In genomic region chr21:42219606-42220137, GRCh38 we compare ENCODE assay signal across 8 cellular contexts. TPM values are rescaled to one million over a fixed set of nuclear protein-coding genes. Genes with fewer than 3 reads are reported as not detected.
DNase-seq lines count a peak whose midpoint lies in the region; ATAC-seq and TF ChIP-seq lines count a peak whose summit lies in the region.

No MANE protein-coding gene starts in this region.

- H3K36me3 ChIP-seq in BLaER1 treated with 17β-estradiol and CSF1 and Interleukin-3, amounts not matched to agents 10 nM and 100 nM = peaks cover 0 to 29% (median 6%) of the 10 kb centered on the region in 11 experiments; a peak in 8 of 22 replicates
- no peaks in the 10 kb centered on the region for H3K36me3 ChIP-seq in endodermal cell (ENCODE audit: control insufficient read depth, insufficient read depth, low read length)
- no peaks in the 10 kb centered on the region for H3K36me3 ChIP-seq in muscle layer of colon (ENCODE audit: insufficient read depth, low read length)

- peaks cover 0 to 4% (median 0%) of the 10 kb centered on the region in 11 experiments; a peak in 3 of 22 replicates for H3K27me3 ChIP-seq in BLaER1 treated with 17β-estradiol and CSF1 and Interleukin-3, amounts not matched to agents 10 nM and 100 nM
- H3K27me3 ChIP-seq in endodermal cell (ENCODE audit: control insufficient read depth, insufficient read depth, low read length, poor library complexity, severe bottlenecking) (peaks cover 83% of the 10 kb centered on the region), muscle layer of colon (ENCODE audit: control insufficient read depth in 1 of 2, insufficient read depth in 2 of 2, low read length in 2 of 2) (no peaks in the 10 kb centered on the region)

- peak overlapping the region; percentile 80 to 97 (median 88) for H3K4me3 ChIP-seq in BLaER1 treated with 17β-estradiol and CSF1 and Interleukin-3, amounts not matched to agents 10 nM and 100 nM
- H3K4me3 ChIP-seq in endodermal cell (ENCODE audit: low read length) (peak overlapping the region; percentile 82), muscle layer of colon (ENCODE audit: low read depth in 1 of 2, low read length in 2 of 2) (peak overlapping the region; percentile 85 to 89)

- peak overlapping the region; percentile 88 to 99 (median 91) for H3K27ac ChIP-seq in BLaER1 treated with 17β-estradiol and CSF1 and Interleukin-3, amounts not matched to agents 10 nM and 100 nM
- H3K27ac ChIP-seq in endodermal cell (ENCODE audit: low read depth, low read length) = no peak overlapping the region
- peak overlapping the region; percentile 67 for H3K27ac ChIP-seq in muscle layer of colon (ENCODE audit: low read depth, low read length)

- H3K4me1 ChIP-seq in BLaER1 treated with 17β-estradiol and CSF1 and Interleukin-3, amounts not matched to agents 10 nM and 100 nM = peaks cover 40 to 54% (median 48%) of the 10 kb centered on the region in 10 experiments
- H3K4me1 ChIP-seq in endodermal cell (ENCODE audit: control insufficient read depth, insufficient read depth, low read length) (peaks cover 5% of the 10 kb centered on the region), muscle layer of colon (ENCODE audit: insufficient read depth, low read length) (peaks cover 34% of the 10 kb centered on the region)

- peak overlapping the region; percentile 78 to 98 (median 91) for H3K4me2 ChIP-seq in BLaER1 treated with 17β-estradiol and CSF1 and Interleukin-3, amounts not matched to agents 10 nM and 100 nM

- peaks cover 10 to 26% (median 23%) of the 10 kb centered on the region in 11 experiments for H3K9me3 ChIP-seq in BLaER1 treated with 17β-estradiol and CSF1 and Interleukin-3, amounts not matched to agents 10 nM and 100 nM (replicated peaks in 1 of 11)
- no peaks in the 10 kb centered on the region for H3K9me3 ChIP-seq in endodermal cell (ENCODE audit: control insufficient read depth, low read length)
- H3K9me3 ChIP-seq in muscle layer of colon (ENCODE audit: low read length) = no peaks in the 10 kb centered on the region

- peaks cover 0 to 42% (median 0%) of the 10 kb centered on the region in 11 experiments; a peak in 8 of 22 replicates for H4K20me1 ChIP-seq in BLaER1 treated with 17β-estradiol and CSF1 and Interleukin-3, amounts not matched to agents 10 nM and 100 nM

- H3K36me3 Mint-ChIP-seq in T-cell (peaks cover 4% of the 10 kb centered on the region), endodermal cell (ENCODE audit: low read depth) (no peaks in the 10 kb centered on the region)

- H3K4me3 Mint-ChIP-seq in T-cell = peak overlapping the region; percentile 81 to 87 (median 87)
- peak overlapping the region; percentile 58 for H3K4me3 Mint-ChIP-seq in endodermal cell

- TF ChIP-seq CTCF in endodermal cell (conservative IDR thresholded peaks at IDR 0.05) = no peak

- ATAC-seq in GM19397 (IDR thresholded peaks at IDR 0.05; ENCODE audit: unreplicated experiment) (peak; percentile 11), T-cell (replicated peaks in 1 of 4) (peak in 3 of 4 experiments; percentile 21 to 30 (median 26))

- DNase-seq in T-cell (peak in 15 of 34 experiments; percentile 7 to 47 (median 23)), endodermal cell (peak; percentile 72), DMS153 treated with DMSO at 0.1 percent for 48 hours (lab: John Stamatoyannopoulos, UW; ENCODE audit: unreplicated experiment) (no peak), kidney glomerular epithelial cell (lab: John Stamatoyannopoulos, UW) (no peak), mesenteric fat pad (ENCODE audit: low spot score) (no peak)

- H3K9ac ChIP-seq in BLaER1 treated with 17β-estradiol and CSF1 and Interleukin-3, amounts not matched to agents 10 nM and 100 nM = peak overlapping the region; percentile 86 to 100 (median 93)
- no peak overlapping the region for H3K9ac ChIP-seq in endodermal cell (ENCODE audit: extremely low read depth, low read length, poor library complexity, severe bottlenecking)
- H3K9ac ChIP-seq in muscle layer of colon (ENCODE audit: low read length) = peak overlapping the region; percentile 73

- H3K9me3 Mint-ChIP-seq in T-cell (peaks cover 0 to 4% (median 4%) of the 10 kb centered on the region in 3 donors), endodermal cell (peaks cover 21% of the 10 kb centered on the region)

- H3K27me3 Mint-ChIP-seq in T-cell = no peaks in the 10 kb centered on the region
- H3K27me3 Mint-ChIP-seq in endodermal cell (ENCODE audit: insufficient read depth) = peaks cover 69% of the 10 kb centered on the region

- H3K27ac Mint-ChIP-seq in T-cell = peak overlapping the region; percentile 18 to 73
- no peak overlapping the region for H3K27ac Mint-ChIP-seq in endodermal cell

- POLR2A ChIA-PET in T-cell (lab: Charles Lee) = interaction anchor here (0.6 to 4.0 kb wide), 18 partner anchors 10 to 1510 kb away, joined by 3 to 77 read pairs (median 4); partner anchors contain the start of gene RSPH1 (in 1 of the 2)

- CTCF ChIA-PET in T-cell (lab: Charles Lee) = interaction anchor here (0.6 to 2.0 kb wide), 20 partner anchors 9 to 1804 kb away, joined by 3 to 29 read pairs (median 5); no protein-coding TSS in a partner anchor

- 0 to 1% methylated on average over 21 to 41 of the region's 41 CpGs for WGBS in endodermal cell (ENCODE audit: insufficient coverage in 1 of 2, insufficient read length in 1 of 2), 2 experiments

- peaks cover 27 to 35% (median 34%) of the 10 kb centered on the region in 3 donors for H3K4me1 Mint-ChIP-seq in T-cell
- H3K4me1 Mint-ChIP-seq in endodermal cell = peaks cover 9% of the 10 kb centered on the region

RNA-seq across cellular contexts. Expression of gene ABCG1, which starts 0.7 kb away (rescaled TPM):
- total RNA-seq in T-cell = 10 to 100 TPM in 2 of 5 donors, 1 to 10 TPM in 3; 4.1 to 51.1 (median 6.2) TPM
- 1 to 10 TPM; 1.6 to 5.4 TPM for total RNA-seq in endodermal cell
- polyA plus RNA-seq in endodermal cell (2013, experiment 1 of 2) = 1.5 TPM
- polyA plus RNA-seq in endodermal cell (2013, experiment 2 of 2) = 1.7 TPM
- total RNA-seq in mesenteric fat pad = 25.9 TPM
